ENCODE assay signal across 9 cellular contexts in the genomic region with DNA sequence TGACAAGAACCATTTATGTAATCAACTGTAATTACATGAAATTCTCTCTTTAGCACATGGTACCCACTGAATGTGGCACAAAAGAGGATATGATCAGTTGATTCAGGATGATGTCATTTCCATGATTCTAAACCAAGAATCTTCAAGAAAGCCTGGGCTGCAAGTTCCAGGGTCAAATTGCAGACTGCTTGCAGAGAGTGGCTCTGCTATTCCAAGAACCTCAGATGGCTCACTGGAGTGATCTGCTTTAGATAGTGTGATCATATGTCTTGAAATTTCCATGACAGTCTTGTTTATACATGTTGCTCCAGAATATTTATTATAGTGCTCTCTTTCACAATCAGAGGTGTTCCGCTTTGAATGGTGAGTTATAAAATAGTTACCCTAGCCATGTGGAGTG.
DNase-seq lines count a peak whose midpoint lies in the region; ATAC-seq and TF ChIP-seq lines count a peak whose summit lies in the region.
"Had no signal": no experiment of that assay in that cellular context is flagged by ENCODE, and none has a peak within 500 bp of the region (broad histone marks: within the 10 kb centered on the region; RNA-seq: fewer than 3 reads in every experiment).

No MANE protein-coding gene starts in this region.

- in situ Hi-C loops in brain microvascular endothelial cell (cut with HindIII; ENCODE audit: low pct_ligation_motif_present, low sequenced_read_pairs) = no loop called here

- H3K27me3 ChIP-seq in ACC112 (ENCODE audit: insufficient read depth, low read length) (no peaks in the 10 kb centered on the region), brain microvascular endothelial cell (replicated peaks) (no peaks in the 10 kb centered on the region), endodermal cell (ENCODE audit: control insufficient read depth, insufficient read depth, low read length, poor library complexity, severe bottlenecking) (no peaks in the 10 kb centered on the region)

- H3K4me1 Mint-ChIP-seq in endodermal cell = peaks cover 11% of the 10 kb centered on the region

- H3K79me2 ChIP-seq in ACC112 (ENCODE audit: control insufficient read depth, insufficient read depth, low read length, unreplicated experiment) = no peaks in the 10 kb centered on the region

- intact Hi-C loops in mucosa of descending colon (cut with DNase I, micrococcal nuclease) = no loop called here
- intact Hi-C loops in Right ventricle myocardium inferior (cut with DNase I) = no loop called here

- no peaks in the 10 kb centered on the region for H3K36me3 Mint-ChIP-seq in endodermal cell (ENCODE audit: low read depth)

- H3K4me3 Mint-ChIP-seq in endodermal cell = no peak overlapping the region

- H3K9ac ChIP-seq in endodermal cell (ENCODE audit: extremely low read depth, low read length, poor library complexity, severe bottlenecking) = no peak overlapping the region

- H3K27ac Mint-ChIP-seq in endodermal cell = no peak overlapping the region

- H3K4me1 ChIP-seq in ACC112 (ENCODE audit: control insufficient read depth, insufficient read depth, low read length, unreplicated experiment) (peaks cover 15% of the 10 kb centered on the region), endodermal cell (ENCODE audit: control insufficient read depth, insufficient read depth, low read length) (no peaks in the 10 kb centered on the region), mucosa of descending colon (ENCODE audit: low read depth) (no peaks in the 10 kb centered on the region)

- peaks cover 2% of the 10 kb centered on the region for H3K27me3 Mint-ChIP-seq in endodermal cell (ENCODE audit: insufficient read depth)

- DNase-seq in brain microvascular endothelial cell (peak; percentile 81), endodermal cell (no peak), mucosa of descending colon (no peak), NCI-H226 (no peak), Right ventricle myocardium inferior (ENCODE audit: missing footprints) (no peak)
- DNase-seq: NCI-H1092 treated with DMSO at 0.1 percent for 48 hours had no signal

- ATAC-seq in GM18868 (IDR thresholded peaks at IDR 0.05; ENCODE audit: unreplicated experiment) (peak; percentile 62), HG03439 (IDR thresholded peaks at IDR 0.05; ENCODE audit: unreplicated experiment) (peak; percentile 53), mucosa of descending colon (no peak), Right ventricle myocardium inferior (no peak)

- H3K4me3 ChIP-seq in ACC112 (ENCODE audit: low read depth, low read length) (no peak overlapping the region), brain microvascular endothelial cell (ENCODE audit: low read depth, low read length) (no peak overlapping the region), endodermal cell (ENCODE audit: low read length) (no peak overlapping the region), mucosa of descending colon (no peak overlapping the region)

- WGBS in endodermal cell (ENCODE audit: insufficient coverage in 1 of 2, insufficient read length in 1 of 2), 2 experiments = 83% methylated on average over 1 of the region's 1 CpG; no CpG with 5 or more reads in 1 of the 2 experiments

- H3K36me3 ChIP-seq in ACC112 (ENCODE audit: insufficient read depth, low read length) = no peaks in the 10 kb centered on the region
- no peaks in the 10 kb centered on the region for H3K36me3 ChIP-seq in brain microvascular endothelial cell (replicated peaks)
- H3K36me3 ChIP-seq in endodermal cell (ENCODE audit: control insufficient read depth, insufficient read depth, low read length) = no peaks in the 10 kb centered on the region
- no peaks in the 10 kb centered on the region for H3K36me3 ChIP-seq in mucosa of descending colon (ENCODE audit: low read depth)

- no peak for TF ChIP-seq CTCF in brain microvascular endothelial cell (IDR thresholded peaks at IDR 0.05; ENCODE audit: low read depth, low read length, missing control alignments)
- no peak for TF ChIP-seq CTCF in endodermal cell (conservative IDR thresholded peaks at IDR 0.05)
- no peak for TF ChIP-seq CTCF in mucosa of descending colon (IDR thresholded peaks at IDR 0.05)

- peak overlapping the region; percentile 29 for H3K27ac ChIP-seq in ACC112 (ENCODE audit: low read depth, low read length)
- H3K27ac ChIP-seq in brain microvascular endothelial cell = peak overlapping the region; percentile 29
- H3K27ac ChIP-seq in endodermal cell (ENCODE audit: low read depth, low read length) = no peak overlapping the region

- H3K9me3 ChIP-seq in endodermal cell (ENCODE audit: control insufficient read depth, low read length) = no peaks in the 10 kb centered on the region
- no peaks in the 10 kb centered on the region for H3K9me3 ChIP-seq in mucosa of descending colon

- H2AFZ ChIP-seq in ACC112 (ENCODE audit: low read length, unreplicated experiment) = no peak overlapping the region

- no peaks in the 10 kb centered on the region for H3K9me3 Mint-ChIP-seq in endodermal cell

Comparison
In these comparisons a context has a peak if more than half of its experiments do, and no peak if none do; other contexts are left out.
1. ATAC-seq: peak in GM18868 (single experiment) and HG03439 (single experiment); none in mucosa of descending colon (single experiment) and Right ventricle myocardium inferior (single experiment).